In genomic region chr10:101283762-101284161, GRCh38 we compare ENCODE assay signal across 17 cellular contexts. TPM values are rescaled to one million over a fixed set of nuclear protein-coding genes. Genes with fewer than 3 reads are reported as not detected.
DNase-seq lines count a peak whose midpoint lies in the region; ATAC-seq, FAIRE-seq and TF ChIP-seq lines count a peak whose summit lies in the region.
"Had no signal": no experiment of that assay in that cellular context is flagged by ENCODE, and none has a peak within 500 bp of the region (broad histone marks: within the 10 kb centered on the region; RNA-seq: fewer than 3 reads in every experiment).

No MANE protein-coding gene starts in this region.

- H3K9me3 ChIP-seq in heart right ventricle: no peaks in the 10 kb centered on the region
- H3K9me3 ChIP-seq in testis: no peaks in the 10 kb centered on the region
- H3K9me3 ChIP-seq: breast epithelium, left lung had no signal

- H3K79me1 ChIP-seq in mesendoderm (ENCODE audit: low read length): no peaks in the 10 kb centered on the region

- no peaks in the 10 kb centered on the region for H3K36me3 ChIP-seq in heart right ventricle
- no peaks in the 10 kb centered on the region for H3K36me3 ChIP-seq in mesendoderm (ENCODE audit: control insufficient read depth, insufficient read depth, low read length)
- H3K36me3 ChIP-seq in testis (ENCODE audit: low read depth, missing control alignments): no peaks in the 10 kb centered on the region
- H3K36me3 ChIP-seq: breast epithelium, left lung had no signal

- TF ChIP-seq CTCF in heart right ventricle (IDR thresholded peaks at IDR 0.05) (no peak), coronary artery (IDR thresholded peaks at IDR 0.05) (no peak), testis (IDR thresholded peaks at IDR 0.05) (no peak)

- H3K56ac ChIP-seq in mesendoderm (ENCODE audit: low read length): no peak overlapping the region

- H3K9ac ChIP-seq in mesendoderm (ENCODE audit: low read length): no peak overlapping the region

- H3K4me1 ChIP-seq in heart right ventricle: peaks cover 0 to 9% (median 6%) of the 10 kb centered on the region in 9 donors
- H3K4me1 ChIP-seq in mesendoderm (ENCODE audit: control insufficient read depth, low read depth, low read length): peaks cover 17% of the 10 kb centered on the region
- peaks cover 12% of the 10 kb centered on the region for H3K4me1 ChIP-seq in testis
- H3K4me1 ChIP-seq: breast epithelium had no signal

- H2BK5ac ChIP-seq in mesendoderm (ENCODE audit: low read length): no peak overlapping the region

- H3K23ac ChIP-seq in mesendoderm (ENCODE audit: low read length): no peak overlapping the region

- no peak overlapping the region for H2BK120ac ChIP-seq in mesendoderm (ENCODE audit: low read depth, low read length)

- ATAC-seq in heart right ventricle: peak in 1 of 8 donors; percentile 17
- no peak for ATAC-seq in Right ventricle myocardium superior (ENCODE audit: poor library complexity)
- no peak for ATAC-seq in GM21737 (IDR thresholded peaks at IDR 0.05; ENCODE audit: unreplicated experiment)
- ATAC-seq: activated CD4-positive, CD25-positive, alpha-beta regulatory T cell treated with anti-CD3 and anti-CD28 coated beads, Interleukin-2, amount 50 U/mL, for 24 hours; GM12878; left lung had no signal

- H3K4me2 ChIP-seq in mesendoderm (ENCODE audit: low read length): peak overlapping the region; percentile 46

- no peak for DNase-seq in heart right ventricle
- DNase-seq in Right ventricle myocardium superior: no peak
- DNase-seq in coronary artery (ENCODE audit: low spot score): no peak
- no peak for DNase-seq in mesendoderm
- DNase-seq in testis: no peak
- DNase-seq in effector CD4-positive, alpha-beta T cell: no peak
- no peak for DNase-seq in H54 (ENCODE audit: insufficient read length, low spot score)
- DNase-seq: activated gamma-delta T cell, hippocampal formation, Karpas-422, left lung, NCI-H226, SHP77 had no signal

- no peak overlapping the region for H3K4ac ChIP-seq in mesendoderm (ENCODE audit: low read depth, low read length)

- 6 to 8% methylated on average over 8 of the region's 8 CpGs for WGBS in heart right ventricle, 2 donors
- WGBS in mesendoderm (ENCODE audit: extremely low coverage, insufficient coverage, low lambda C conversion rate): no CpG with 5 or more reads among the region's 8 CpGs
- 8 to 14% methylated on average over 8 of the region's 8 CpGs for WGBS in testis, 2 donors

- H3K27ac ChIP-seq in heart right ventricle (no peak overlapping the region), coronary artery (no peak overlapping the region), mesendoderm (ENCODE audit: low read depth, low read length) (no peak overlapping the region), testis (no peak overlapping the region)
- H3K27ac ChIP-seq: breast epithelium, left lung had no signal

- no peak overlapping the region for H2AK5ac ChIP-seq in mesendoderm (ENCODE audit: low read length)

- no peak for TF ChIP-seq POLR2A in testis (IDR thresholded peaks at IDR 0.05)
- TF ChIP-seq POLR2A in H54 (IDR thresholded peaks at IDR 0.05; ENCODE audit: low read depth, low read length): no peak

- H3K4me3 ChIP-seq in heart right ventricle (peak overlapping the region in 6 of 10 donors; percentile 9 to 39 (median 34)), coronary artery (peak overlapping the region; percentile 60), mesendoderm (ENCODE audit: low read length) (no peak overlapping the region), testis (peak overlapping the region; percentile 15 to 46)
- H3K4me3 ChIP-seq: GM12878, left lung had no signal

- H2BK15ac ChIP-seq in mesendoderm (replicated peaks; ENCODE audit: low read depth): no peak overlapping the region

- intact Hi-C loops in heart right ventricle (cut with DNase I): loop anchor here in 1 of 10 donors (10.0 kb wide), 2 partner anchors 69 to 281 kb away; no protein-coding TSS in a partner anchor
- intact Hi-C loops in Right ventricle myocardium superior (cut with DNase I): loop anchor here (10.0 kb wide), 1 partner anchor 281 kb away; no protein-coding TSS in a partner anchor
- intact Hi-C loops in testis (cut with DNase I; ENCODE audit: low total_unique reads): no loop called here

- no peak overlapping the region for H4K5ac ChIP-seq in mesendoderm (ENCODE audit: low read length)

- H3K79me2 ChIP-seq in mesendoderm (ENCODE audit: control insufficient read depth, insufficient read depth, low read length): no peaks in the 10 kb centered on the region

- no peak overlapping the region for H3K18ac ChIP-seq in mesendoderm (ENCODE audit: low read length)

- peaks cover 11 to 81% (median 71%) of the 10 kb centered on the region in 7 donors for H3K27me3 ChIP-seq in heart right ventricle
- peaks cover 25% of the 10 kb centered on the region for H3K27me3 ChIP-seq in mesendoderm (ENCODE audit: insufficient read depth, low read length, poor library complexity)
- H3K27me3 ChIP-seq in testis: no peaks in the 10 kb centered on the region

- no peak overlapping the region for H4K8ac ChIP-seq in mesendoderm (ENCODE audit: low read depth, low read length)

- FAIRE-seq in H54 (lab: Jason Lieb, UNC): no peak
- FAIRE-seq: GM12878 had no signal

RNA-seq across cellular contexts. Expression of gene LBX1, which starts 54.5 kb away (rescaled TPM):
- total RNA-seq in heart right ventricle: not detected
- not detected for polyA plus RNA-seq in heart right ventricle
- total RNA-seq in Right ventricle myocardium superior: not detected
- not detected for polyA plus RNA-seq in mesendoderm (2013, experiment 1 of 2)
- polyA plus RNA-seq in mesendoderm (2013, experiment 2 of 2): not detected
- under 1 TPM in 1 of 2 donors, not detected in 1; 0.12 TPM for total RNA-seq in testis
- not detected for polyA plus RNA-seq in testis (ENCODE audit: insufficient read depth, low read depth, low replicate concordance)
- total RNA-seq: breast epithelium, GM12878 had no signal
- polyA plus RNA-seq: GM12878 had no signal
